Comparison of ENCODE assay signal across 24 cellular contexts in the genomic region with DNA sequence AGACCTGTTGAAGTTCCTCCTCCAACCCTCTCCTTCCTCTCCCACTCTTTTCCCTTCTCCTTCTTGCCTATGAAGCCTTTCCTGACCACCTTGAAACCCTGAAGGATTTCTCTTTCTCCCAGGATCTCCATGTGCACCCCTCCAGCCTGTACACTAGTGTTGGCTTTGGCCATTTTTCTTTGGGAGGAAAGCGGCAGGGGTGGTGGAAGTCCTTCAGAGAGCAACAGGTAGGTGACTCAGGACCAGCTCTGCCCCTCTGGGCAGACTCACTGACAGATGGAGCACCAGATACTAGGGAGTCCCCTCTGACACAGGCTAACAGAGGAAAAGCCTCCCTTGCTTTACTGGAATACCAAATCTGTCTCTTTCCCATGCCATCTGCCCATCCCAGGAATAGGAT. TPM values are rescaled to one million over a fixed set of nuclear protein-coding genes. Genes with fewer than 3 reads are reported as not detected.
"Had no signal": no experiment of that assay in that cellular context is flagged by ENCODE, and none has a peak within 500 bp of the region (broad histone marks: within the 10 kb centered on the region; RNA-seq: fewer than 3 reads in every experiment).

No MANE protein-coding gene starts in this region.

- H3K79me2 ChIP-seq: hepatocyte had no signal

- H3K27ac Mint-ChIP-seq: endodermal cell; stimulated activated effector memory CD8-positive, alpha-beta T cell treated with anti-CD3 and anti-CD28 coated beads, Interleukin-12 subunit alpha, Interleukin-12 subunit beta, amount 100 ng/mL, for 72 hours; type B pancreatic cell had no signal

- H2AFZ ChIP-seq: hepatocyte, neural progenitor cell had no signal

- H3K4me3 ChIP-seq: hepatocyte, lung, neural progenitor cell, pancreas, prostate gland, right lobe of liver, suprapubic skin, thyroid gland had no signal

- H3K27me3 ChIP-seq: hepatocyte, neural progenitor cell, pancreas, right lobe of liver, thyroid gland had no signal

- H3K4me3 Mint-ChIP-seq: natural killer cell treated with Interleukin-12 subunit alpha and Interleukin-12 subunit beta and Interleukin-15 and Interleukin-18, amount 100 ng/mL, for 72 hours; neural progenitor cell; stimulated activated effector memory CD8-positive, alpha-beta T cell treated with anti-CD3 and anti-CD28 coated beads, Interleukin-12 subunit alpha, Interleukin-12 subunit beta, amount 100 ng/mL, for 72 hours; type B pancreatic cell had no signal

- H3K4me1 ChIP-seq: prostate gland, right lobe of liver had no signal

- FAIRE-seq: pancreas had no signal

- H3K36me3 Mint-ChIP-seq: natural killer cell treated with Interleukin-12 subunit alpha and Interleukin-12 subunit beta and Interleukin-15 and Interleukin-18, amount 100 ng/mL, for 72 hours; neural progenitor cell; stimulated activated effector memory CD8-positive, alpha-beta T cell treated with anti-CD3 and anti-CD28 coated beads, Interleukin-12 subunit alpha, Interleukin-12 subunit beta, amount 100 ng/mL, for 72 hours; type B pancreatic cell had no signal

- H3K9ac ChIP-seq: neural progenitor cell had no signal

- DNase-seq: dermis blood vessel endothelial cell; endodermal cell; foreskin melanocyte; head of caudate nucleus; left colon; left ventricle myocardium superior; mesenchymal stem cell; midbrain; nucleus accumbens; pancreas; right lobe of liver; stimulated activated CD4-positive, alpha-beta T cell treated with anti-CD3 and anti-CD28 coated beads, Interleukin-4, amount 100 ng/mL, for 1 hour; stimulated activated CD8-positive, alpha-beta memory T cell treated with anti-CD3 and anti-CD28 coated beads, Interleukin-4, amount 100 ng/mL, for 48 hours; stimulated activated naive CD8-positive, alpha-beta T cell treated with anti-CD3 and anti-CD28 coated beads, Interleukin-15, Interleukin-2, amounts not matched to agents 100 U/mL and 50 U/mL, for 24 hours; thyroid gland had no signal

- H3K27ac ChIP-seq: hepatocyte, neural progenitor cell, pancreas, prostate gland, right lobe of liver, suprapubic skin, thyroid gland had no signal

- H3K9me3 ChIP-seq: pancreas, prostate gland, right lobe of liver, suprapubic skin, thyroid gland had no signal

- H3K9me3 Mint-ChIP-seq: endodermal cell; natural killer cell treated with Interleukin-12 subunit alpha and Interleukin-12 subunit beta and Interleukin-15 and Interleukin-18, amount 100 ng/mL, for 72 hours; neural progenitor cell; stimulated activated effector memory CD8-positive, alpha-beta T cell treated with anti-CD3 and anti-CD28 coated beads, Interleukin-12 subunit alpha, Interleukin-12 subunit beta, amount 100 ng/mL, for 72 hours; type B pancreatic cell had no signal

- H3K36me3 ChIP-seq: neural progenitor cell, pancreas, prostate gland, right lobe of liver, suprapubic skin, thyroid gland had no signal

- H3K4me2 ChIP-seq: hepatocyte had no signal

- H3K4me1 Mint-ChIP-seq: stimulated activated effector memory CD8-positive, alpha-beta T cell treated with anti-CD3 and anti-CD28 coated beads, Interleukin-12 subunit alpha, Interleukin-12 subunit beta, amount 100 ng/mL, for 72 hours had no signal

RNA-seq across cellular contexts. Expression of gene SLC26A9, which starts 4.6 kb away (rescaled TPM):
- total RNA-seq: dermis blood vessel endothelial cell; kidney epithelial cell; left colon; natural killer cell treated with Interleukin-12 subunit alpha and Interleukin-12 subunit beta and Interleukin-15 and Interleukin-18, amount 100 ng/mL, for 72 hours had no signal
